10 cellular contexts compared by ENCODE assay signal in the genomic region with DNA sequence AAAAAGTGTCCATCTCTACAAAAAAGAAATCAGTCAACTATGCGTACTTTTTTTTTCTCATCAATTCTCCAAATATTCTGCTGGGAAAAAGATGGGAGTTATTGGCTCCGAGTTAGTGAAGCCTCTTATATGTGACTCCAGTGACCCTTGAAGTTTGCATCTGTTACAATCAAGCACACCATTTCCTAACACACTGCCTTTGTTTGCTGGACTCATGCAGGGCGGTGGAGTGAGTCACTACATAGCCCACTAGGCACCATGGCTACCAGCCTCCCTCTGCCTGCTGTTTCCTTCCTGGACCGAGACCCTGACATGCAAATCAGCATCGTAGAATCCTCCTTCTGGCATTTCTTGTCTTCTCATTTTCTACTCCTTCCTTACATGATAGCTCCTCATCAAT.
DNase-seq lines count a peak whose midpoint lies in the region; ATAC-seq and TF ChIP-seq lines count a peak whose summit lies in the region.
"Had no signal": no experiment of that assay in that cellular context is flagged by ENCODE, and none has a peak within 500 bp of the region (broad histone marks: within the 10 kb centered on the region; RNA-seq: fewer than 3 reads in every experiment).

No MANE protein-coding gene starts in this region.

- no peaks in the 10 kb centered on the region for H3K36me3 ChIP-seq in endodermal cell (ENCODE audit: control insufficient read depth, insufficient read depth, low read length)
- no peaks in the 10 kb centered on the region for H3K36me3 ChIP-seq in neural progenitor cell
- no peaks in the 10 kb centered on the region for H3K36me3 ChIP-seq in MM.1S (replicated peaks; ENCODE audit: insufficient read depth, low read length)
- no peaks in the 10 kb centered on the region for H3K36me3 ChIP-seq in Caco-2 (ENCODE audit: control insufficient read depth, insufficient read depth, low read length)

- H3K27me3 ChIP-seq in endodermal cell (ENCODE audit: control insufficient read depth, insufficient read depth, low read length, poor library complexity, severe bottlenecking) (no peaks in the 10 kb centered on the region), neural progenitor cell (no peaks in the 10 kb centered on the region), MM.1S (replicated peaks; ENCODE audit: insufficient read depth, low read length) (no peaks in the 10 kb centered on the region), Caco-2 (replicated peaks; ENCODE audit: control insufficient read depth, insufficient read depth, low read length) (no peaks in the 10 kb centered on the region)

- H3K4me3 ChIP-seq in endodermal cell (ENCODE audit: low read length) (no peak overlapping the region), neural progenitor cell (no peak overlapping the region), MM.1S (ENCODE audit: low read length) (no peak overlapping the region), Caco-2 (ENCODE audit: low read depth, low read length) (no peak overlapping the region)

- H3K79me2 ChIP-seq in neural progenitor cell (ENCODE audit: low read depth) (no peaks in the 10 kb centered on the region), MM.1S (ENCODE audit: low read length) (no peaks in the 10 kb centered on the region)

- H3K27me3 Mint-ChIP-seq in endodermal cell (ENCODE audit: insufficient read depth) (no peaks in the 10 kb centered on the region), neural progenitor cell (ENCODE audit: insufficient read depth, low read depth) (no peaks in the 10 kb centered on the region), Caco-2 (ENCODE audit: insufficient read depth, unreplicated experiment) (peaks cover 2% of the 10 kb centered on the region)
- H3K27me3 Mint-ChIP-seq in activated naive CD8-positive, alpha-beta T cell treated with anti-CD3 and anti-CD28 coated beads for 36 hours = no peaks in the 10 kb centered on the region

- POLR2A ChIA-PET in Caco-2 (lab: Charles Lee) = no interaction called here

- H3K4me1 Mint-ChIP-seq in endodermal cell (peaks cover 4% of the 10 kb centered on the region), neural progenitor cell (peaks cover 52% of the 10 kb centered on the region), Caco-2 (ENCODE audit: low read depth, unreplicated experiment) (peaks cover 7% of the 10 kb centered on the region)
- no peaks in the 10 kb centered on the region for H3K4me1 Mint-ChIP-seq in activated naive CD8-positive, alpha-beta T cell treated with anti-CD3 and anti-CD28 coated beads for 36 hours

- H3K36me3 Mint-ChIP-seq in endodermal cell (ENCODE audit: low read depth) (no peaks in the 10 kb centered on the region), neural progenitor cell (peaks cover 12% of the 10 kb centered on the region), Caco-2 (ENCODE audit: insufficient read depth, unreplicated experiment) (no peaks in the 10 kb centered on the region)
- H3K36me3 Mint-ChIP-seq in activated naive CD8-positive, alpha-beta T cell treated with anti-CD3 and anti-CD28 coated beads for 36 hours = peaks cover 13% of the 10 kb centered on the region

- H3K9me3 ChIP-seq in endodermal cell (ENCODE audit: control insufficient read depth, low read length) (no peaks in the 10 kb centered on the region), neural progenitor cell (ENCODE audit: low read depth) (no peaks in the 10 kb centered on the region), MM.1S (replicated peaks; ENCODE audit: insufficient read depth, low read length) (no peaks in the 10 kb centered on the region), Caco-2 (no peaks in the 10 kb centered on the region)

- TF ChIP-seq CTCF in endodermal cell (conservative IDR thresholded peaks at IDR 0.05) (no peak), neural progenitor cell (IDR thresholded peaks at IDR 0.05) (no peak), MM.1S (IDR thresholded peaks at IDR 0.05; ENCODE audit: low read length) (no peak), Caco-2 (IDR thresholded peaks at IDR 0.05; ENCODE audit: insufficient read depth in 1 of 2, low read depth in 1 of 2, low read length in 1 of 2, severe bottlenecking in 1 of 2, unreplicated experiment in 1 of 2) (no peak)

- no TSS peak for BruUV-seq in Caco-2 (replicated peaks; lab: Mats Ljungman, UMichigan)

- H4K20me1 ChIP-seq in neural progenitor cell (ENCODE audit: low read depth) = no peaks in the 10 kb centered on the region
- no peaks in the 10 kb centered on the region for H4K20me1 ChIP-seq in MM.1S (ENCODE audit: insufficient read depth, low read length)

- H3K27ac ChIP-seq in endodermal cell (ENCODE audit: low read depth, low read length) (peak overlapping the region; percentile 99), neural progenitor cell (no peak overlapping the region), MM.1S (ENCODE audit: low read length) (no peak overlapping the region)

- peaks cover 19% of the 10 kb centered on the region for H3K9me3 Mint-ChIP-seq in endodermal cell
- peaks cover 22% of the 10 kb centered on the region for H3K9me3 Mint-ChIP-seq in neural progenitor cell
- H3K9me3 Mint-ChIP-seq in activated naive CD8-positive, alpha-beta T cell treated with anti-CD3 and anti-CD28 coated beads for 36 hours = no peaks in the 10 kb centered on the region
- H3K9me3 Mint-ChIP-seq in Caco-2 (ENCODE audit: unreplicated experiment) = no peaks in the 10 kb centered on the region

- H3K9ac ChIP-seq in endodermal cell (ENCODE audit: extremely low read depth, low read length, poor library complexity, severe bottlenecking) (no peak overlapping the region), neural progenitor cell (no peak overlapping the region), MM.1S (ENCODE audit: low read length) (no peak overlapping the region)

- CTCF ChIA-PET in Caco-2 (lab: Charles Lee) = no interaction called here

- no peaks in the 10 kb centered on the region for H3F3A ChIP-seq in neural progenitor cell (ENCODE audit: low read depth)
- H3F3A ChIP-seq in MM.1S (ENCODE audit: insufficient read depth, low read length) = no peaks in the 10 kb centered on the region

- H3K4me3 Mint-ChIP-seq in endodermal cell (no peak overlapping the region), neural progenitor cell (peak overlapping the region; percentile 59), Caco-2 (ENCODE audit: unreplicated experiment) (no peak overlapping the region)
- no peak overlapping the region for H3K4me3 Mint-ChIP-seq in activated naive CD8-positive, alpha-beta T cell treated with anti-CD3 and anti-CD28 coated beads for 36 hours

- peak overlapping the region; percentile 98 for H2AFZ ChIP-seq in neural progenitor cell (replicated peaks)
- no peak overlapping the region for H2AFZ ChIP-seq in MM.1S (ENCODE audit: low read length)

- peak overlapping the region; percentile 61 for H3K4me2 ChIP-seq in neural progenitor cell
- no peak overlapping the region for H3K4me2 ChIP-seq in MM.1S (ENCODE audit: low read depth, low read length)

- no peak for ATAC-seq in GM19455 (IDR thresholded peaks at IDR 0.05; ENCODE audit: unreplicated experiment)

- DNase-seq in DMS153 (lab: John Stamatoyannopoulos, UW) (peak; percentile 19), NCI-H446 (lab: John Stamatoyannopoulos, UW) (peak; percentile 81 to 90), endodermal cell (peak; percentile 81), neural progenitor cell (ENCODE audit: low spot score) (peak; percentile 47), MM.1S (no peak), Caco-2 (no peak)
- DNase-seq in activated naive CD8-positive, alpha-beta T cell treated with anti-CD3 and anti-CD28 coated beads for 36 hours = no peak
- DNase-seq: Right ventricle myocardium superior, trophoblast cell had no signal

- intact Hi-C loops in Caco-2 (cut with micrococcal nuclease; ENCODE audit: unreplicated experiment) = no loop called here

- WGBS in endodermal cell (ENCODE audit: insufficient coverage in 1 of 2, insufficient read length in 1 of 2), 2 experiments = 7 to 49% methylated on average over 2 to 5 of the region's 5 CpGs

- H3K27ac Mint-ChIP-seq in endodermal cell (no peak overlapping the region), neural progenitor cell (peak overlapping the region; percentile 100), Caco-2 (ENCODE audit: unreplicated experiment) (no peak overlapping the region)
- H3K27ac Mint-ChIP-seq in activated naive CD8-positive, alpha-beta T cell treated with anti-CD3 and anti-CD28 coated beads for 36 hours = no peak overlapping the region

- H3K4me1 ChIP-seq in endodermal cell (ENCODE audit: control insufficient read depth, insufficient read depth, low read length) (no peaks in the 10 kb centered on the region), neural progenitor cell (peaks cover 15% of the 10 kb centered on the region), MM.1S (ENCODE audit: low read length) (peaks cover 5% of the 10 kb centered on the region; the same call in 1 of the 2 replicates), Caco-2 (0 out of 2 replicates have a peak, but pooled peaks cover 5% of the 10 kb centered on the region)

- H3K9me2 ChIP-seq in MM.1S (replicated peaks; ENCODE audit: insufficient read depth, low read length) = no peaks in the 10 kb centered on the region

Comparison
In these comparisons a context has a peak if more than half of its experiments do, and no peak if none do; other contexts are left out.
1. DNase-seq: peak in DMS153 (single experiment), NCI-H446 (2 of 2), endodermal cell (single experiment) and neural progenitor cell (single experiment); none in MM.1S (single experiment), activated naive CD8-positive, alpha-beta T cell treated with anti-CD3 and anti-CD28 coated beads for 36 hours (single experiment) and Caco-2 (0 of 2).